In genomic region chrX:154517101-154517781, GRCh38 we compare ENCODE assay signal across 1 cellular context.
TF ChIP-seq lines count a peak whose summit lies in the region.

No MANE protein-coding gene starts in this region.

TF ChIP-seq in HepG2, 621 proteins besides CTCF, POLR2A, EP300 and RAD21 (continued from another document and continues in another):
- TF ChIP-seq PRDM10 (CRISPR knock-in tag; IDR thresholded peaks at IDR 0.05; ENCODE audit: low read depth) (no peak), FOXJ3 (CRISPR knock-in tag; IDR thresholded peaks at IDR 0.05; ENCODE audit: borderline replicate concordance) (no peak), KLF15 (CRISPR knock-in tag; IDR thresholded peaks at IDR 0.05; ENCODE audit: borderline replicate concordance) (no peak), CENPBD1 (CRISPR knock-in tag; IDR thresholded peaks at IDR 0.05; ENCODE audit: borderline replicate concordance, low read depth) (no peak), ATRX (CRISPR knock-in tag; IDR thresholded peaks at IDR 0.05; ENCODE audit: borderline replicate concordance) (no peak), KMT2A (CRISPR knock-in tag; IDR thresholded peaks at IDR 0.05) (no peak), ARID2 (CRISPR knock-in tag; IDR thresholded peaks at IDR 0.05; ENCODE audit: borderline replicate concordance) (no peak), ZFX (CRISPR knock-in tag; IDR thresholded peaks at IDR 0.05; ENCODE audit: low read depth) (peak; percentile 41; the same call in 1 of the 2 replicates), ZNF737 (CRISPR knock-in tag; IDR thresholded peaks at IDR 0.05; ENCODE audit: borderline replicate concordance) (no peak), KDM5B (CRISPR knock-in tag; IDR thresholded peaks at IDR 0.05; ENCODE audit: borderline replicate concordance) (no peak), ZNF879 (CRISPR knock-in tag; IDR thresholded peaks at IDR 0.05) (no peak), CENPX (CRISPR knock-in tag; IDR thresholded peaks at IDR 0.05) (no peak), HINFP (CRISPR knock-in tag; IDR thresholded peaks at IDR 0.05; ENCODE audit: low read depth) (no peak), THAP11 (CRISPR knock-in tag; IDR thresholded peaks at IDR 0.05) (no peak), ZNF274 (CRISPR knock-in tag; IDR thresholded peaks at IDR 0.05) (no peak), ZNF256 (CRISPR knock-in tag; conservative IDR thresholded peaks at IDR 0.05) (no peak), CERS6 (CRISPR knock-in tag; IDR thresholded peaks at IDR 0.05) (no peak), SMAD9 (CRISPR knock-in tag; IDR thresholded peaks at IDR 0.05) (no peak), CBX2 (IDR thresholded peaks at IDR 0.05; ENCODE audit: low read depth, low read length) (no peak), CBX2 (CRISPR knock-in tag; IDR thresholded peaks at IDR 0.05; ENCODE audit: low read depth) (no peak), NRL (CRISPR knock-in tag; IDR thresholded peaks at IDR 0.05; ENCODE audit: borderline replicate concordance) (no peak), TBL1XR1 (IDR thresholded peaks at IDR 0.05; ENCODE audit: borderline replicate concordance, low read length, partially characterized antibody) (no peak), SMYD3 (CRISPR knock-in tag; IDR thresholded peaks at IDR 0.05) (no peak), ZNF354B (CRISPR knock-in tag; IDR thresholded peaks at IDR 0.05) (no peak), RXRA (CRISPR knock-in tag; IDR thresholded peaks at IDR 0.05) (0 out of 2 replicates have a peak, but pooled peaks have one; percentile 15), SP5 (CRISPR knock-in tag; IDR thresholded peaks at IDR 0.05; ENCODE audit: borderline replicate concordance, low read depth) (no peak), ZNF614 (CRISPR knock-in tag; IDR thresholded peaks at IDR 0.05; ENCODE audit: borderline replicate concordance) (no peak), MEIS2 (CRISPR knock-in tag; IDR thresholded peaks at IDR 0.05) (peak; percentile 96), ZNF383 (CRISPR knock-in tag; IDR thresholded peaks at IDR 0.05; ENCODE audit: borderline replicate concordance) (no peak), MAFG (CRISPR knock-in tag; IDR thresholded peaks at IDR 0.05) (no peak), TMF1 (CRISPR knock-in tag; IDR thresholded peaks at IDR 0.05; ENCODE audit: low read depth) (no peak), SNAPC5 (CRISPR knock-in tag; IDR thresholded peaks at IDR 0.05; ENCODE audit: borderline replicate concordance) (no peak), BHLHE40 (IDR thresholded peaks at IDR 0.05; ENCODE audit: low read length) (no peak), NCOA2 (CRISPR knock-in tag; IDR thresholded peaks at IDR 0.05) (no peak), PHF5A (CRISPR knock-in tag; IDR thresholded peaks at IDR 0.05; ENCODE audit: low read depth, unreplicated experiment) (no peak), TRIM22 (IDR thresholded peaks at IDR 0.05) (no peak), ZNF704 (CRISPR knock-in tag; IDR thresholded peaks at IDR 0.05; ENCODE audit: borderline replicate concordance) (no peak), ZNF598 (CRISPR knock-in tag; IDR thresholded peaks at IDR 0.05; ENCODE audit: borderline replicate concordance) (no peak), KLF11 (CRISPR knock-in tag; IDR thresholded peaks at IDR 0.05) (no peak), ZNF431 (CRISPR knock-in tag; IDR thresholded peaks at IDR 0.05; ENCODE audit: borderline replicate concordance, low read depth) (no peak), CAMTA2 (CRISPR knock-in tag; IDR thresholded peaks at IDR 0.05; ENCODE audit: borderline replicate concordance) (no peak), ZNF260 (CRISPR knock-in tag; IDR thresholded peaks at IDR 0.05; ENCODE audit: borderline replicate concordance, low read depth) (no peak), MAFK (conservative IDR thresholded peaks at IDR 0.05 in 1 of 2, IDR thresholded peaks at IDR 0.05 in 1 of 2; ENCODE audit: low read length in 2 of 2) (no peak), HNF4A (CRISPR knock-in tag; IDR thresholded peaks at IDR 0.05) (0 out of 2 replicates have a peak, but pooled peaks have one; percentile 32), SNRNP70 (IDR thresholded peaks at IDR 0.05; ENCODE audit: low read depth, low read length) (no peak), ZNF570 (CRISPR knock-in tag; IDR thresholded peaks at IDR 0.05; ENCODE audit: borderline replicate concordance) (no peak), SIX4 (CRISPR knock-in tag; IDR thresholded peaks at IDR 0.05) (no peak), PAF1 (CRISPR knock-in tag; IDR thresholded peaks at IDR 0.05) (no peak), ZNF749 (CRISPR knock-in tag; IDR thresholded peaks at IDR 0.05; ENCODE audit: borderline replicate concordance) (no peak), KIAA2018 (CRISPR knock-in tag; IDR thresholded peaks at IDR 0.05; ENCODE audit: borderline replicate concordance) (no peak), MED8 (CRISPR knock-in tag; IDR thresholded peaks at IDR 0.05; ENCODE audit: insufficient replicate concordance) (no peak), MAZ (IDR thresholded peaks at IDR 0.05; ENCODE audit: borderline replicate concordance, low read depth, low read length) (no peak), MAZ (CRISPR knock-in tag; IDR thresholded peaks at IDR 0.05; ENCODE audit: low read depth) (no peak)
